In the genomic region with DNA sequence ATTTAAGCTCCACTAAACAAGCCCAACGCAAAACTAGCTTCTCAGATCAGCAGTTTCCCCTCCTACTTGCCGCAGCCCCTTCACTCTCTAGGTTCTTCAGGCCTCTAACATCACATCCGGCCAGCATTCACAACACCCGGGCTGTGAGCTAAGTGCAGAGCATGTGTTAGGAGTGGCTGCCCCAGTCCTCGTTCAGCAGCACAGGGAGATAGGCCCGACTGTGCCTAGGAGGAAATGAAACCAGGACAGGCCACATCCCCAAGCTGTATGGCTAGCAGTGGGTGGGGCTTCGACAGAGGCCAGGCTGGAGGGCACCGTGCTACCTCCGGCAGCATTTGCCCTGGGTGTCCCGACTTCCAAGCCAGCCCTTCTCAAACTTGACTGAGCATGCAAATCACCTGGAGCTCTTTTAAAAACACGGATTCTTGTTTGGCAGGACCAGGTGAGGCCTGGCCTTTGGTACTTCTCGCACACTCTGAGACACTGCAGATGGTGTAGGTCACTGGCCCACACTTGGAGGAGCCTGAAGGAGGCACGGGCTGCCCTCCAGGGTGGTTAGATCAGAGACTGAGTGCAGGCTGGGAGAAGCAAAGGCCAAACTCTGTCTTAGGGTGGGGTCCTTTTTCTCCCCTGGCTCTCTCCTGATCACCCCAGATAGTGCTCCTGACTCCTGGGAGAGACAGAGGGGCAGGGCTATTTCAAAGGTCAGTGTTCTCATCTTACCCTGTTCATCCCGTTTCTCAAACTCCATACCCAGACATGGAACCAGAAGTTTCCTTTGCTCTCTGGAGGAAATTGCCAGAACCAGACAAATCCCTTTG, we compare ENCODE assay signal across 8 cellular contexts.
DNase-seq lines count a peak whose midpoint lies in the region; ATAC-seq lines count a peak whose summit lies in the region.

No MANE protein-coding gene starts in this region.

- DNase-seq in SKM-1 (lab: John Stamatoyannopoulos, UW; ENCODE audit: unreplicated experiment) (peak; percentile 58), mucosa of gallbladder (ENCODE audit: low spot score) (peak; percentile 24), T1000 (lab: John Stamatoyannopoulos, UW) (no peak), COLO829 (ENCODE audit: low spot score) (no peak)
- DNase-seq in activated CD8-positive, alpha-beta memory T cell treated with anti-CD3 and anti-CD28 coated beads, Interleukin-2, amount 50 U/mL, for 4 hours = no peak
- no peak for DNase-seq in activated naive CD4-positive, alpha-beta T cell treated with Interleukin-2 at 50 U/mL for 16 hours

- peak; percentile 100 for ATAC-seq in GM19035 (IDR thresholded peaks at IDR 0.05; ENCODE audit: unreplicated experiment)
- ATAC-seq in HG02973 (IDR thresholded peaks at IDR 0.05; ENCODE audit: unreplicated experiment) = peak; percentile 94

Comparison
In these comparisons a context has a peak if more than half of its experiments do, and no peak if none do; other contexts are left out.
1. DNase-seq: peak in SKM-1 (single experiment) and mucosa of gallbladder (single experiment); none in T1000 (single experiment), activated CD8-positive, alpha-beta memory T cell treated with anti-CD3 and anti-CD28 coated beads, Interleukin-2, amount 50 U/mL, for 4 hours (single experiment), COLO829 (single experiment) and activated naive CD4-positive, alpha-beta T cell treated with Interleukin-2 at 50 U/mL for 16 hours (single experiment).